27 cellular contexts compared by ENCODE assay signal in genomic region chr10:97948822-97949221, GRCh38.
DNase-seq lines count a peak whose midpoint lies in the region; ATAC-seq, FAIRE-seq and TF ChIP-seq lines count a peak whose summit lies in the region.
"Had no signal": no experiment of that assay in that cellular context is flagged by ENCODE, and none has a peak within 500 bp of the region (broad histone marks: within the 10 kb centered on the region; RNA-seq: fewer than 3 reads in every experiment).

No MANE protein-coding gene starts in this region.

- no peak for FAIRE-seq in K562 (lab: Jason Lieb, UNC)
- FAIRE-seq: A549, GM12878, GM12892, GM18507, GM19239 had no signal

- H4K20me1 ChIP-seq in K562 (replicated peaks; ENCODE audit: control insufficient read depth, insufficient read depth, low read length), result no peaks in the 10 kb centered on the region
- H4K20me1 ChIP-seq: BLaER1 treated with 17β-estradiol and CSF1 and Interleukin-3, amounts not matched to agents 10 nM and 100 nM had no signal

- no peak overlapping the region for H2AFZ ChIP-seq in K562 (ENCODE audit: low read depth, low read length)

- CTCF ChIA-PET in K562 (lab: Yijun Ruan, JAX; ENCODE audit: low intra/inter-chr PET ratio), result no interaction called here

- peaks cover 0 to 4% of the 10 kb centered on the region in 2 experiments; a peak in 3 of 5 replicates for H3K4me1 ChIP-seq in K562 (replicated peaks in 1 of 2; ENCODE audit: control insufficient read depth in 2 of 2, insufficient read depth in 2 of 2, low read length in 2 of 2)
- H3K4me1 ChIP-seq in sigmoid colon, result no peaks in the 10 kb centered on the region
- H3K4me1 ChIP-seq: A549 had no signal

- no peaks in the 10 kb centered on the region for H3K36me3 ChIP-seq in K562 (ENCODE audit: control insufficient read depth, insufficient read depth, low read length)
- H3K36me3 ChIP-seq in sigmoid colon, result no peaks in the 10 kb centered on the region
- H3K36me3 ChIP-seq: BLaER1 treated with 17β-estradiol and CSF1 and Interleukin-3, amounts not matched to agents 10 nM and 100 nM had no signal

- DNase-seq in CMK (ENCODE audit: low read depth) (peak; percentile 99), OCI-M1 (lab: John Stamatoyannopoulos, UW) (peak; percentile 81), K562 (ENCODE audit: extremely low read depth in 1 of 4, low spot score in 3 of 4) (peak; percentile 26 to 56 (median 36)), erythroblast (lab: John Stamatoyannopoulos, UW) (peak; percentile 57 to 80), sigmoid colon (no peak), cerebellum (ENCODE audit: low spot score) (no peak)
- DNase-seq: AML-193; CD4-positive, alpha-beta T cell; CD8-positive, alpha-beta T cell; COR-L47; DMS 273 treated with DMSO at 0.1 percent for 48 hours; DMS153; DMS53; DMS79; DND-41; EL; GDM1 had no signal

- H3K4me3 ChIP-seq in K562, result no peak overlapping the region
- no peak overlapping the region for H3K4me3 ChIP-seq in sigmoid colon
- H3K4me3 ChIP-seq: A549; BLaER1 treated with 17β-estradiol and CSF1 and Interleukin-3, amounts not matched to agents 10 nM and 100 nM; GM12878 had no signal

- no peak for TF ChIP-seq RAD21 in K562 (CRISPR knock-in tag; conservative IDR thresholded peaks at IDR 0.05 in 1 of 2, IDR thresholded peaks at IDR 0.05 in 1 of 2)

- POLR2A ChIA-PET in K562 (lab: Yijun Ruan, JAX), result no interaction called here

- in situ Hi-C loops in K562 (cut with MboI), result no loop called here

- peak; percentile 49; the same call in 2 of the 3 replicates for ATAC-seq in K562
- no peak for ATAC-seq in GM19351 (IDR thresholded peaks at IDR 0.05; ENCODE audit: unreplicated experiment)
- ATAC-seq in GM18517 (IDR thresholded peaks at IDR 0.05; ENCODE audit: unreplicated experiment), result no peak
- ATAC-seq: A549; CD8-positive, alpha-beta T cell; GM12878 had no signal

- no peaks in the 10 kb centered on the region; a peak in 1 of 5 replicates for H3K27me3 ChIP-seq in K562 (ENCODE audit: control insufficient read depth in 2 of 2, insufficient read depth in 2 of 2, low read length in 2 of 2)
- H3K27me3 ChIP-seq in sigmoid colon, result no peaks in the 10 kb centered on the region
- H3K27me3 ChIP-seq: BLaER1 treated with 17β-estradiol and CSF1 and Interleukin-3, amounts not matched to agents 10 nM and 100 nM had no signal

- H3K27ac ChIP-seq in K562 (ENCODE audit: extremely low read depth, low read depth, low read length), result no peak overlapping the region
- no peak overlapping the region for H3K27ac ChIP-seq in sigmoid colon
- H3K27ac ChIP-seq: 22Rv1; A549; BLaER1 treated with 17β-estradiol and CSF1 and Interleukin-3, amounts not matched to agents 10 nM and 100 nM; C4-2B had no signal

- no TSS peak for BruUV-seq in K562 (replicated peaks; lab: Mats Ljungman, UMichigan)

- H3K9me1 ChIP-seq in K562 (ENCODE audit: control insufficient read depth, insufficient read depth, low read length), result no peaks in the 10 kb centered on the region

- no peak overlapping the region for H3K9ac ChIP-seq in K562 (ENCODE audit: insufficient read depth in 1 of 2, low read depth in 2 of 2, low read length in 2 of 2)
- H3K9ac ChIP-seq: BLaER1 treated with 17β-estradiol and CSF1 and Interleukin-3, amounts not matched to agents 10 nM and 100 nM had no signal

- TF ChIP-seq CTCF in K562 (IDR thresholded peaks at IDR 0.05 in 2 of 3, conservative IDR thresholded peaks at IDR 0.05 in 1 of 3; ENCODE audit: insufficient read depth in 2 of 3, low read depth in 1 of 3, low read length in 3 of 3) (no peak), sigmoid colon (IDR thresholded peaks at IDR 0.05) (no peak)

- TF ChIP-seq POLR2A in K562 (conservative IDR thresholded peaks at IDR 0.05) (no peak), erythroblast (IDR thresholded peaks at IDR 0.05; ENCODE audit: low read length) (no peak), sigmoid colon (IDR thresholded peaks at IDR 0.05) (no peak)

- no peak; the same call in 1 of the 2 replicates for TF ChIP-seq EP300 in K562 (IDR thresholded peaks at IDR 0.05; ENCODE audit: low read length)
- TF ChIP-seq EP300 in sigmoid colon (IDR thresholded peaks at IDR 0.05), result no peak

- intact Hi-C loops in K562 (cut with micrococcal nuclease), result no loop called here
- intact Hi-C loops in sigmoid colon (cut with DNase I), result no loop called here

- no peaks in the 10 kb centered on the region for H3K79me2 ChIP-seq in K562 (ENCODE audit: control insufficient read depth, insufficient read depth, low read length)

- H3K4me2 ChIP-seq in K562 (ENCODE audit: insufficient read depth, low read length), result no peak overlapping the region
- H3K4me2 ChIP-seq: A549; BLaER1 treated with 17β-estradiol and CSF1 and Interleukin-3, amounts not matched to agents 10 nM and 100 nM had no signal

- H3K9me3 ChIP-seq in K562 (replicated peaks; ENCODE audit: control insufficient read depth, insufficient read depth, low read depth, low read length), result peaks cover 5% of the 10 kb centered on the region; the same call in 1 of the 2 replicates
- no peaks in the 10 kb centered on the region for H3K9me3 ChIP-seq in sigmoid colon

- WGBS in K562 (ENCODE audit: insufficient coverage, low coverage, missing lambda C conversion rate), result 4% methylated on average over 4 of the region's 4 CpGs
- WGBS in sigmoid colon, 2 donors, result 46 to 55% methylated on average over 4 of the region's 4 CpGs

TF ChIP-seq in K562, 482 proteins besides CTCF, POLR2A, EP300 and RAD21 (continues in another document):
- TF ChIP-seq, protein P1, sequence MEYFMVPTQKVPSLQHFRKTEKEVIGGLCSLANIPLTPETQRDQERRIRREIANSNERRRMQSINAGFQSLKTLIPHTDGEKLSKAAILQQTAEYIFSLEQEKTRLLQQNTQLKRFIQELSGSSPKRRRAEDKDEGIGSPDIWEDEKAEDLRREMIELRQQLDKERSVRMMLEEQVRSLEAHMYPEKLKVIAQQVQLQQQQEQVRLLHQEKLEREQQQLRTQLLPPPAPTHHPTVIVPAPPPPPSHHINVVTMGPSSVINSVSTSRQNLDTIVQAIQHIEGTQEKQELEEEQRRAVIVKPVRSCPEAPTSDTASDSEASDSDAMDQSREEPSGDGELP (CRISPR knock-in tag; IDR thresholded peaks at IDR 0.05; ENCODE audit: borderline replicate concordance), result peak; percentile 66
- no peak for TF ChIP-seq RFX7 (CRISPR knock-in tag; IDR thresholded peaks at IDR 0.05)
- peak; percentile 72 for TF ChIP-seq NCOR1 (IDR thresholded peaks at IDR 0.05)
- no peak for TF ChIP-seq ZNF239 (CRISPR knock-in tag; IDR thresholded peaks at IDR 0.05)
- peak; percentile 70 for TF ChIP-seq ARID1B (IDR thresholded peaks at IDR 0.05)
- peak; percentile 45; the same call in 1 of the 2 replicates for TF ChIP-seq FOSL1 (tag; conservative IDR thresholded peaks at IDR 0.05)
- TF ChIP-seq CXXC5 (CRISPR knock-in tag; IDR thresholded peaks at IDR 0.05), result peak; percentile 38; the same call in 1 of the 2 replicates
- peak; percentile 56 for TF ChIP-seq MTA2 (IDR thresholded peaks at IDR 0.05; ENCODE audit: low read depth)
- TF ChIP-seq CHD2 (IDR thresholded peaks at IDR 0.05; ENCODE audit: low read depth, low read length), result peak; percentile 77
- peak; percentile 91 for TF ChIP-seq CBFA2T3 (IDR thresholded peaks at IDR 0.05)
- TF ChIP-seq TRIM24 (IDR thresholded peaks at IDR 0.05), result peak in 1 of 2 experiments; percentile 77; a peak in 2 of 4 replicates
- TF ChIP-seq ZNF764 (CRISPR knock-in tag; IDR thresholded peaks at IDR 0.05; ENCODE audit: low read depth), result no peak
- peak; percentile 87 for TF ChIP-seq CBFA2T2 (conservative IDR thresholded peaks at IDR 0.05)
- peak; percentile 84 for TF ChIP-seq TAL1 (IDR thresholded peaks at IDR 0.05)
- TF ChIP-seq L3MBTL2 (IDR thresholded peaks at IDR 0.05), result peak; percentile 70
- 0 out of 2 replicates have a peak, but pooled peaks have one; percentile 58 for TF ChIP-seq CC2D1A (IDR thresholded peaks at IDR 0.05)
- TF ChIP-seq TCF3 (CRISPR knock-in tag; IDR thresholded peaks at IDR 0.05), result peak; percentile 80
- TF ChIP-seq EHMT2 (IDR thresholded peaks at IDR 0.05), result 0 out of 2 replicates have a peak, but pooled peaks have one; percentile 22
- TF ChIP-seq TEAD4 (IDR thresholded peaks at IDR 0.05; ENCODE audit: low read length), result peak; percentile 71
- TF ChIP-seq TEAD4 (CRISPR knock-in tag; IDR thresholded peaks at IDR 0.05; ENCODE audit: borderline replicate concordance), result no peak
- peak; percentile 20; the same call in 1 of the 2 replicates for TF ChIP-seq MYC (IDR thresholded peaks at IDR 0.05; ENCODE audit: low read depth, low read length)
- no peak for TF ChIP-seq MYC (CRISPR knock-in tag; IDR thresholded peaks at IDR 0.05; ENCODE audit: borderline replicate concordance, low read depth)
- TF ChIP-seq, protein P2, sequence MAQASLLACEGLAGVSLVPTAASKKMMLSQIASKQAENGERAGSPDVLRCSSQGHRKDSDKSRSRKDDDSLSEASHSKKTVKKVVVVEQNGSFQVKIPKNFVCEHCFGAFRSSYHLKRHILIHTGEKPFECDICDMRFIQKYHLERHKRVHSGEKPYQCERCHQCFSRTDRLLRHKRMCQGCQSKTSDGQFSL (CRISPR knock-in tag; IDR thresholded peaks at IDR 0.05), result no peak
- TF ChIP-seq, protein P2 (tag; IDR thresholded peaks at IDR 0.05), result no peak
- no peak for TF ChIP-seq SMARCE1 (IDR thresholded peaks at IDR 0.05)
- peak; percentile 30; the same call in 1 of the 2 replicates for TF ChIP-seq FOXM1 (IDR thresholded peaks at IDR 0.05; ENCODE audit: low read depth)
- TF ChIP-seq FOXM1 (CRISPR knock-in tag; IDR thresholded peaks at IDR 0.05; ENCODE audit: low read depth), result no peak
- peak; percentile 20; the same call in 1 of the 2 replicates for TF ChIP-seq DPF2 (IDR thresholded peaks at IDR 0.05)
- peak; percentile 53; the same call in 1 of the 2 replicates for TF ChIP-seq NFIC (IDR thresholded peaks at IDR 0.05)

Comparison
In these comparisons a context has a peak if more than half of its experiments do, and no peak if none do; other contexts are left out.
1. DNase-seq: peak in CMK (single experiment), OCI-M1 (single experiment), K562 (4 of 4) and erythroblast (2 of 2); none in sigmoid colon (single experiment) and cerebellum (single experiment).